Comparison of ENCODE assay signal across 7 cellular contexts in the genomic region with DNA sequence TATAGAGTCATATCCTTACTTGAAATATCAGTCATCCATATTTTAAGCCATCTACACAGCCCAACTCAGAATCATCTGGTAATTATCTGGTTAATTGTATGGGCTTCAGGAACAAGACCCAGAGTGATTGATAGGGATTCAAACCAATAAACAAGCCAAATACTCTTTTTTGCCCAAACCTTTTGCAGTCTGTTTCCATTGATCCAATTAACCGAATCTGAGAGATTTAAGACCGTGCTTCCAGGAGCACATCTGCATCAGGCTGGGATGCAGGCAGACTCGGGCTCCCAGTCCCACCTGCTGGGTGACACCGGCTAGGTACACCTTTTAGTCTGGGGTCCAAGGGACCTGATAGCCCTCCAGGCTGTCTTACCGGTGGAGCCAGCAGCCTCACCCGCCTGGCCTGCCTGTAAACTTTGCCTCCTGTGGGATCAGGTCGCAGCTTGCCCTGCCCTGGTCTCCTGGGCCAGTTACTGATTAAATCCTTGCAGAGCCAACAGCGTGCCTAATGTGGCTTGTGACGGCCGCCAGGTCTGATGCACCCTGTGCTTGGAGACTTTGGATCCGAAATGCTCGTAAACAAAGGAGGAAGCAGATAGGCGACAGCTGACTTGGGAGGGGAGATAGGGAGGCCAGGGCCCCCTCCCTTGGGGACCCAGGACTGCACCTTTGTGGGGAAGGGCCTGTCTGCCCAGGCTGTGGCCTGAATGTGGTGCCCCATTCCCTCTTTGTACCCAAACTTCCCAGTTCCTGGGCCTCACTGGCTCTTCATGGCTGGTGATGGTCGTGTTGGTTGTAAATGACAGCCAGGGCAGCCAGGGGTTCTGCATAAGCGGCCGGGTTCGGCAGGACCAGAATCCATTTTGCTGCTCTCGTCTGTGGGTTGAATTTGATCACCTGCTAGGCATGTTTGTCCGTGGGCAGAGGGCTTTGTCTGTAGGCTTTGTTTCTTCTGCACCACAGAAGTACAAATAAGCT. TPM values are rescaled to one million over a fixed set of nuclear protein-coding genes. Genes with fewer than 3 reads are reported as not detected.
A peak's percentile ranks its signal among the peaks of the same experiment; 100 is the strongest.
DNase-seq lines count a peak whose midpoint lies in the region; TF ChIP-seq lines count a peak whose summit lies in the region.

No MANE protein-coding gene starts in this region.

- H3K9me3 ChIP-seq in HEK293 (ENCODE audit: control insufficient read depth, insufficient read depth, low read depth, low read length) (no peaks in the 10 kb centered on the region), NT2/D1 (ENCODE audit: insufficient read depth, low read length) (no peaks in the 10 kb centered on the region), prostate gland (no peaks in the 10 kb centered on the region)

- 34% methylated on average over 17 of the region's 19 CpGs for WGBS in prostate gland

- CTCF ChIA-PET in HEK293 (lab: Yijun Ruan, JAX) = interaction anchor here (0.6 kb wide), 1 partner anchor 42 kb away, joined by 3 read pairs; no protein-coding TSS in a partner anchor

- TF ChIP-seq CTCF in HEK293 (tag by site-specific recombination; IDR thresholded peaks at IDR 0.05) (no peak), epithelial cell of proximal tubule (conservative IDR thresholded peaks at IDR 0.05; ENCODE audit: low read depth, low read length) (no peak), prostate gland (IDR thresholded peaks at IDR 0.05) (peak in 1 of 4 experiments; percentile 7)

- H3K4me3 ChIP-seq in HEK293 (ENCODE audit: low read depth, low read length) = no peak overlapping the region
- no peak overlapping the region for H3K4me3 ChIP-seq in NT2/D1 (ENCODE audit: insufficient read length, low read depth)
- H3K4me3 ChIP-seq in epithelial cell of proximal tubule (ENCODE audit: low read depth, low read length) = peak overlapping the region; percentile 93
- H3K4me3 ChIP-seq in prostate gland = peak overlapping the region in 1 of 2 donors; percentile 88

- no peak overlapping the region for H3K27ac ChIP-seq in HEK293 (ENCODE audit: extremely low read depth, low read depth, low read length)
- H3K27ac ChIP-seq in prostate gland = peak overlapping the region; percentile 88

- no peak for TF ChIP-seq POLR2A in prostate gland (IDR thresholded peaks at IDR 0.05)

- peak overlapping the region; percentile 18 for H3K9ac ChIP-seq in NT2/D1 (ENCODE audit: insufficient read length, low read depth)

- H3K36me3 ChIP-seq in HEK293 (ENCODE audit: control insufficient read depth in 2 of 2, insufficient read depth in 1 of 2, low read length in 2 of 2) (no peaks in the 10 kb centered on the region), NT2/D1 (ENCODE audit: insufficient read depth, insufficient read length, low read length) (peaks cover 32% of the 10 kb centered on the region), prostate gland (no peaks in the 10 kb centered on the region)

- intact Hi-C loops in prostate gland (cut with DNase I) = no loop called here

- DNase-seq in NT2/D1 (ENCODE audit: low read depth, low spot score) (no peak), epithelial cell of proximal tubule (ENCODE audit: low read depth) (no peak), prostate gland (ENCODE audit: low spot score) (peak; percentile 68), SHP77 treated with DMSO at 0.1 percent for 48 hours (lab: John Stamatoyannopoulos, UW) (no peak), NCI-H1105 (lab: John Stamatoyannopoulos, UW) (no peak), foreskin melanocyte (no peak)

- POLR2A ChIA-PET in HEK293 (lab: Yijun Ruan, JAX) = no interaction called here

- H3K27me3 ChIP-seq in NT2/D1 (ENCODE audit: insufficient read depth, insufficient read length) (peaks cover under 1% of the 10 kb centered on the region), prostate gland (replicated peaks; ENCODE audit: insufficient read depth) (no peaks in the 10 kb centered on the region)

- H3K4me1 ChIP-seq in HEK293 (ENCODE audit: control insufficient read depth, insufficient read depth, low read length) = peaks cover 18% of the 10 kb centered on the region
- peaks cover 43% of the 10 kb centered on the region for H3K4me1 ChIP-seq in NT2/D1 (ENCODE audit: insufficient read depth, insufficient read length)
- H3K4me1 ChIP-seq in prostate gland (replicated peaks) = peaks cover 8% of the 10 kb centered on the region

TF ChIP-seq in HEK293, 187 proteins besides CTCF, POLR2A, EP300 and RAD21:
- peak; percentile 53; the same call in 1 of the 2 replicates for TF ChIP-seq EGR2 (tag by site-specific recombination; IDR thresholded peaks at IDR 0.05; ENCODE audit: low read depth)
- peak; percentile 30; the same call in 1 of the 2 replicates for TF ChIP-seq ZBTB20 (tag by site-specific recombination; IDR thresholded peaks at IDR 0.05)
- peak; percentile 79 for TF ChIP-seq ZNF350 (tag by site-specific recombination; IDR thresholded peaks at IDR 0.05)
- TF ChIP-seq HOXA7 (CRISPR knock-in tag; IDR thresholded peaks at IDR 0.05; ENCODE audit: borderline replicate concordance) = no peak
- TF ChIP-seq ZFHX2 (tag by site-specific recombination; conservative IDR thresholded peaks at IDR 0.05) = 0 out of 2 replicates have a peak, but pooled peaks have one; percentile 15
- TF ChIP-seq, protein P1, sequence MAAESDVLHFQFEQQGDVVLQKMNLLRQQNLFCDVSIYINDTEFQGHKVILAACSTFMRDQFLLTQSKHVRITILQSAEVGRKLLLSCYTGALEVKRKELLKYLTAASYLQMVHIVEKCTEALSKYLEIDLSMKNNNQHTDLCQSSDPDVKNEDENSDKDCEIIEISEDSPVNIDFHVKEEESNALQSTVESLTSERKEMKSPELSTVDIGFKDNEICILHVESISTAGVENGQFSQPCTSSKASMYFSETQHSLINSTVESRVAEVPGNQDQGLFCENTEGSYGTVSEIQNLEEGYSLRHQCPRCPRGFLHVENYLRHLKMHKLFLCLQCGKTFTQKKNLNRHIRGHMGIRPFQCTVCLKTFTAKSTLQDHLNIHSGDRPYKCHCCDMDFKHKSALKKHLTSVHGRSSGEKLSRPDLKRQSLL (tag by site-specific recombination; IDR thresholded peaks at IDR 0.05) = no peak
- no peak for TF ChIP-seq FEZF1 (tag by site-specific recombination; IDR thresholded peaks at IDR 0.05)
- no peak for TF ChIP-seq OSR2 (tag by site-specific recombination; IDR thresholded peaks at IDR 0.05)
- peak; percentile 33 for TF ChIP-seq GLIS1 (tag by site-specific recombination; IDR thresholded peaks at IDR 0.05)
- peak; percentile 39; the same call in 1 of the 2 replicates for TF ChIP-seq ZNF600 (tag by site-specific recombination; IDR thresholded peaks at IDR 0.05)
- TF ChIP-seq TRIM28 (IDR thresholded peaks at IDR 0.05; ENCODE audit: borderline replicate concordance, low read length) = peak; percentile 8; the same call in 1 of the 2 replicates
- peak; percentile 10; the same call in 1 of the 2 replicates for TF ChIP-seq ZBTB17 (tag by site-specific recombination; IDR thresholded peaks at IDR 0.05)
- TF ChIP-seq ZNF658 (tag by site-specific recombination; IDR thresholded peaks at IDR 0.05) = no peak
- TF ChIP-seq, protein P2, sequence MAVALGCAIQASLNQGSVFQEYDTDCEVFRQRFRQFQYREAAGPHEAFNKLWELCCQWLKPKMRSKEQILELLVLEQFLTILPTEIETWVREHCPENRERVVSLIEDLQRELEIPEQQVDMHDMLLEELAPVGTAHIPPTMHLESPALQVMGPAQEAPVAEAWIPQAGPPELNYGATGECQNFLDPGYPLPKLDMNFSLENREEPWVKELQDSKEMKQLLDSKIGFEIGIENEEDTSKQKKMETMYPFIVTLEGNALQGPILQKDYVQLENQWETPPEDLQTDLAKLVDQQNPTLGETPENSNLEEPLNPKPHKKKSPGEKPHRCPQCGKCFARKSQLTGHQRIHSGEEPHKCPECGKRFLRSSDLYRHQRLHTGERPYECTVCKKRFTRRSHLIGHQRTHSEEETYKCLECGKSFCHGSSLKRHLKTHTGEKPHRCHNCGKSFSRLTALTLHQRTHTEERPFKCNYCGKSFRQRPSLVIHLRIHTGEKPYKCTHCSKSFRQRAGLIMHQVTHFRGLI (tag by site-specific recombination; IDR thresholded peaks at IDR 0.05) = peak; percentile 86; the same call in 1 of the 2 replicates
- TF ChIP-seq ZNF292 (tag by site-specific recombination; IDR thresholded peaks at IDR 0.05; ENCODE audit: borderline replicate concordance, low read depth) = no peak
- peak; percentile 29 for TF ChIP-seq ZNF335 (tag by site-specific recombination; conservative IDR thresholded peaks at IDR 0.05)
- no peak for TF ChIP-seq BCL11B (tag by site-specific recombination; IDR thresholded peaks at IDR 0.05; ENCODE audit: low read depth)

RNA-seq across cellular contexts. Expression of a gene that starts 3.8 kb away (rescaled TPM):
- total RNA-seq in epithelial cell of proximal tubule (13.6 and 19.1 TPM in 2 replicates), prostate gland (10 to 100 TPM; 30.1 to 95.1 TPM)
